ENCODE assay signal across 1 cellular context in genomic region chr9:137435980-137436760, GRCh38.
A peak's percentile ranks its signal among the peaks of the same experiment; 100 is the strongest.
TF ChIP-seq lines count a peak whose summit lies in the region.

No MANE protein-coding gene starts in this region.

TF ChIP-seq in K562, 482 proteins besides CTCF, POLR2A, EP300 and RAD21 (continued from another document and continues in another):
- TF ChIP-seq PKNOX1 (IDR thresholded peaks at IDR 0.05) (0 out of 2 replicates have a peak, but pooled peaks have one; percentile 11), LEF1 (IDR thresholded peaks at IDR 0.05) (no peak), LCOR (CRISPR knock-in tag; IDR thresholded peaks at IDR 0.05) (0 out of 2 replicates have a peak, but pooled peaks have one; percentile 27), ZNF253 (CRISPR knock-in tag; conservative IDR thresholded peaks at IDR 0.05) (no peak), HNRNPL (IDR thresholded peaks at IDR 0.05; ENCODE audit: low read depth, low read length) (peak; percentile 82; the same call in 1 of the 2 replicates), JUND (IDR thresholded peaks at IDR 0.05; ENCODE audit: borderline replicate concordance, low read depth, low read length) (peak; percentile 99), JUND (tag; IDR thresholded peaks at IDR 0.05; ENCODE audit: borderline replicate concordance, low read depth, low read length) (peak; percentile 95; the same call in 2 of the 3 replicates), CBFA2T3 (IDR thresholded peaks at IDR 0.05) (peak; percentile 28), ZNF407 (IDR thresholded peaks at IDR 0.05; ENCODE audit: low read depth) (no peak), CCNT2 (IDR thresholded peaks at IDR 0.05; ENCODE audit: borderline replicate concordance, extremely low read depth, insufficient read length, low read depth, low read length) (peak; percentile 69), CBX5 (IDR thresholded peaks at IDR 0.05; ENCODE audit: borderline replicate concordance, low read depth) (no peak), THRB (CRISPR knock-in tag; conservative IDR thresholded peaks at IDR 0.05) (no peak), RREB1 (CRISPR knock-in tag; IDR thresholded peaks at IDR 0.05) (no peak), CREB1 (IDR thresholded peaks at IDR 0.05) (no peak), CREB1 (CRISPR knock-in tag; IDR thresholded peaks at IDR 0.05) (peak; percentile 73), ZNF134 (CRISPR knock-in tag; conservative IDR thresholded peaks at IDR 0.05) (no peak), ATF6 (CRISPR knock-in tag; IDR thresholded peaks at IDR 0.05) (no peak; the same call in 1 of the 2 replicates), AFF4 (CRISPR knock-in tag; IDR thresholded peaks at IDR 0.05) (no peak), MXD1 (CRISPR knock-in tag; IDR thresholded peaks at IDR 0.05; ENCODE audit: borderline replicate concordance, poor library complexity, severe bottlenecking) (no peak), TSC22D4 (tag; IDR thresholded peaks at IDR 0.05) (no peak), ZNF511 (CRISPR knock-in tag; IDR thresholded peaks at IDR 0.05) (no peak), E2F4 (CRISPR knock-in tag; IDR thresholded peaks at IDR 0.05; ENCODE audit: low read depth) (no peak), ZNF668 (CRISPR knock-in tag; IDR thresholded peaks at IDR 0.05) (no peak), RBM14 (IDR thresholded peaks at IDR 0.05; ENCODE audit: borderline replicate concordance, insufficient read depth, low read depth, low read length) (no peak)
